In genomic region chr6:33066917-33067521, GRCh38 we compare ENCODE assay signal across 1 cellular context.
A peak's percentile ranks its signal among the peaks of the same experiment; 100 is the strongest.
TF ChIP-seq lines count a peak whose summit lies in the region.

No MANE protein-coding gene starts in this region.

TF ChIP-seq in GM12878, 131 proteins besides CTCF, POLR2A, EP300 and RAD21:
- peak; percentile 67 for TF ChIP-seq POLR2AphosphoS5 (IDR thresholded peaks at IDR 0.05; ENCODE audit: low read length)
- no peak for TF ChIP-seq PAX5 (IDR thresholded peaks at IDR 0.05; ENCODE audit: borderline replicate concordance, low read depth, low read length)
